Comparison of ENCODE assay signal across 8 cellular contexts in genomic region chr17:65556014-65556909, GRCh38. TPM values are rescaled to one million over a fixed set of nuclear protein-coding genes. Genes with fewer than 3 reads are reported as not detected.
DNase-seq lines count a peak whose midpoint lies in the region; ATAC-seq lines count a peak whose summit lies in the region.

No MANE protein-coding gene starts in this region.

- no peaks in the 10 kb centered on the region for H3K9me3 ChIP-seq in esophagus (ENCODE audit: control insufficient read depth in 2 of 2, insufficient read depth in 1 of 2, low read depth in 1 of 2, low read length in 1 of 2)
- H3K9me3 ChIP-seq in naive thymus-derived CD4-positive, alpha-beta T cell (ENCODE audit: control insufficient read depth in 2 of 3, low read length in 3 of 3), result no peaks in the 10 kb centered on the region

- peaks cover 0 to 2% of the 10 kb centered on the region in 2 donors for H3K4me1 ChIP-seq in esophagus (ENCODE audit: control insufficient read depth in 2 of 2, insufficient read depth in 2 of 2, low read length in 1 of 2)
- H3K4me1 ChIP-seq in naive thymus-derived CD4-positive, alpha-beta T cell (ENCODE audit: control insufficient read depth in 2 of 2, insufficient read depth in 2 of 2, low read length in 2 of 2), result peaks cover 19 to 38% of the 10 kb centered on the region in 2 donors

- WGBS in esophagus, 2 donors, result 37 to 46% methylated on average over 17 of the region's 17 CpGs

- H3K36me3 Mint-ChIP-seq in naive thymus-derived CD4-positive, alpha-beta T cell, result peaks cover 0 to 17% (median 4%) of the 10 kb centered on the region in 5 donors

- no peak overlapping the region for H3K4me3 ChIP-seq in esophagus (ENCODE audit: low read depth in 1 of 2, low read length in 2 of 2)
- H3K4me3 ChIP-seq in naive thymus-derived CD4-positive, alpha-beta T cell (ENCODE audit: low read length), result peak overlapping the region; percentile 48

- H3K36me3 ChIP-seq in esophagus (ENCODE audit: control insufficient read depth in 2 of 2, insufficient read depth in 2 of 2, low read length in 1 of 2), result no peaks in the 10 kb centered on the region
- peaks cover 0 to 16% (median 0%) of the 10 kb centered on the region in 3 experiments for H3K36me3 ChIP-seq in naive thymus-derived CD4-positive, alpha-beta T cell (ENCODE audit: control insufficient read depth in 2 of 3, insufficient read depth in 3 of 3, low read length in 3 of 3)

- H3K4me3 Mint-ChIP-seq in naive thymus-derived CD4-positive, alpha-beta T cell, result peak overlapping the region in 1 of 10 donors; percentile 41

- H3K9me3 Mint-ChIP-seq in naive thymus-derived CD4-positive, alpha-beta T cell, result no peaks in the 10 kb centered on the region

- H3K27me3 ChIP-seq in esophagus (ENCODE audit: control insufficient read depth in 1 of 2, insufficient read depth in 2 of 2, low read length in 2 of 2), result no peaks in the 10 kb centered on the region
- no peaks in the 10 kb centered on the region for H3K27me3 ChIP-seq in naive thymus-derived CD4-positive, alpha-beta T cell (ENCODE audit: control insufficient read depth in 2 of 2, insufficient read depth in 2 of 2, low read length in 2 of 2)

- ATAC-seq in naive thymus-derived CD4-positive, alpha-beta T cell, result peak; percentile 66
- no peak for ATAC-seq in HG03196 (IDR thresholded peaks at IDR 0.05; ENCODE audit: unreplicated experiment)

- no peak overlapping the region for H3K27ac Mint-ChIP-seq in naive thymus-derived CD4-positive, alpha-beta T cell

- peaks cover 0 to 15% (median 0%) of the 10 kb centered on the region in 5 donors for H3K27me3 Mint-ChIP-seq in naive thymus-derived CD4-positive, alpha-beta T cell

- intact Hi-C loops in naive thymus-derived CD4-positive, alpha-beta T cell (cut with micrococcal nuclease), result loop anchor here (1.0 to 10.0 kb wide), 14 partner anchors 18 to 609 kb away; no protein-coding TSS in a partner anchor

- H3K27ac ChIP-seq in esophagus (ENCODE audit: low read depth in 2 of 2, low read length in 1 of 2), result peak overlapping the region; percentile 56 to 58
- no peak overlapping the region for H3K27ac ChIP-seq in naive thymus-derived CD4-positive, alpha-beta T cell (ENCODE audit: low read depth, low read length)

- POLR2A ChIA-PET in naive thymus-derived CD4-positive, alpha-beta T cell (lab: Charles Lee), result interaction anchor here (0.6 to 2.6 kb wide), 5 partner anchors 13 to 194 kb away, joined by 3 to 8 read pairs (median 3); no protein-coding TSS in a partner anchor

- peak; percentile 59 for DNase-seq in COLO668 (lab: John Stamatoyannopoulos, UW; ENCODE audit: unreplicated experiment)
- DNase-seq in H4 (ENCODE audit: low spot score), result peak; percentile 59
- peak; percentile 77 to 85 for DNase-seq in NCI-H524 (lab: John Stamatoyannopoulos, UW)
- DNase-seq in activated CD8-positive, alpha-beta memory T cell treated with anti-CD3 and anti-CD28 coated beads, Interleukin-2, amount 50 U/mL, for 4 hours, result peak; percentile 92
- DNase-seq in naive thymus-derived CD4-positive, alpha-beta T cell, result peak; percentile 82 to 96 (median 88)
- peak; percentile 45 to 79 for DNase-seq in stimulated activated CD8-positive, alpha-beta memory T cell treated with anti-CD3 and anti-CD28 coated beads, Interleukin-7, amount 100 ng/mL, for 48 hours (ENCODE audit: extremely low read depth in 1 of 2, low read depth in 1 of 2)

- CTCF ChIA-PET in naive thymus-derived CD4-positive, alpha-beta T cell (lab: Charles Lee), result interaction anchor here (0.5 to 2.6 kb wide), 10 partner anchors 14 to 262 kb away, joined by 3 to 6 read pairs (median 3); no protein-coding TSS in a partner anchor

- H3K4me1 Mint-ChIP-seq in naive thymus-derived CD4-positive, alpha-beta T cell, result peaks cover 0 to 29% (median 21%) of the 10 kb centered on the region in 7 donors

RNA-seq across cellular contexts. Expression of gene AXIN2, which starts 5.2 kb away (rescaled TPM):
- total RNA-seq in H4 (2014; rRNA removed; shearing (Covaris generic)), result 1.8 and 13.7 TPM in 2 replicates
- polyA plus RNA-seq in esophagus, result 1 to 10 TPM; 1.8 to 2.7 TPM
- total RNA-seq in naive thymus-derived CD4-positive, alpha-beta T cell, result 10 to 100 TPM in 4 of 5 experiments, 1 to 10 TPM in 1; 7.4 to 63.4 (median 39.5) TPM
- 10 to 100 TPM; 10.5 to 16.2 TPM for polyA plus RNA-seq in naive thymus-derived CD4-positive, alpha-beta T cell
